17 cellular contexts compared by ENCODE assay signal in genomic region chr9:16421534-16421933, GRCh38.
DNase-seq lines count a peak whose midpoint lies in the region; FAIRE-seq and TF ChIP-seq lines count a peak whose summit lies in the region.
"Had no signal": no experiment of that assay in that cellular context is flagged by ENCODE, and none has a peak within 500 bp of the region (broad histone marks: within the 10 kb centered on the region; RNA-seq: fewer than 3 reads in every experiment).

No MANE protein-coding gene starts in this region.

- no peak for TF ChIP-seq POLR2A in sigmoid colon (IDR thresholded peaks at IDR 0.05)

- DNase-seq in EH (ENCODE audit: low read depth), result peak; percentile 75
- DNase-seq in HTR-8/SVneo (ENCODE audit: insufficient read length, low spot score), result peak; percentile 51
- peak; percentile 78 for DNase-seq in brain microvascular endothelial cell
- DNase-seq in mesenchymal stem cell, result peak; percentile 40
- DNase-seq in ascending aorta (ENCODE audit: low spot score in 2 of 2), result no peak
- DNase-seq in sigmoid colon, result no peak
- no peak for DNase-seq in NCI-H2107 (lab: John Stamatoyannopoulos, UW)
- no peak for DNase-seq in T1000 (lab: John Stamatoyannopoulos, UW)
- DNase-seq: activated CD8-positive, alpha-beta T cell treated with anti-CD3 and anti-CD28 coated beads for 36 hours; activated T-cell treated with anti-CD3 and anti-CD28 coated beads, Interleukin-2, amount 50 U/mL, for 72 hours; effector CD8-positive, alpha-beta T cell; left ventricle myocardium superior; psoas muscle; stimulated activated naive CD4-positive, alpha-beta T cell; transverse colon had no signal

- no peak overlapping the region for H2AK5ac ChIP-seq in mesenchymal stem cell (ENCODE audit: low read length, severe bottlenecking)

- in situ Hi-C loops in brain microvascular endothelial cell (cut with HindIII; ENCODE audit: low pct_ligation_motif_present, low sequenced_read_pairs), result no loop called here

- H3K4me1 ChIP-seq in mesenchymal stem cell (ENCODE audit: control insufficient read depth, insufficient read depth, low read depth, low read length), result peaks cover 7% of the 10 kb centered on the region
- H3K4me1 ChIP-seq in ascending aorta, result peaks cover 0 to 8% of the 10 kb centered on the region in 2 donors
- peaks cover 0 to 19% (median 13%) of the 10 kb centered on the region in 4 donors for H3K4me1 ChIP-seq in sigmoid colon
- H3K4me1 ChIP-seq: breast epithelium, psoas muscle had no signal

- H3K27ac ChIP-seq in brain microvascular endothelial cell (peak overlapping the region; percentile 47), mesenchymal stem cell (ENCODE audit: low read length, poor library complexity, severe bottlenecking) (peak overlapping the region; percentile 33), ascending aorta (no peak overlapping the region), sigmoid colon (no peak overlapping the region)
- H3K27ac ChIP-seq: BLaER1 treated with 17β-estradiol and CSF1 and Interleukin-3, amounts not matched to agents 10 nM and 100 nM; breast epithelium; psoas muscle; transverse colon had no signal

- peaks cover 9% of the 10 kb centered on the region for H3K79me1 ChIP-seq in mesenchymal stem cell (replicated peaks; ENCODE audit: low read length, poor library complexity, severe bottlenecking)

- no peak overlapping the region for H3K4me2 ChIP-seq in mesenchymal stem cell (ENCODE audit: low read length, poor library complexity, severe bottlenecking)
- H3K4me2 ChIP-seq: BLaER1 treated with 17β-estradiol and CSF1 and Interleukin-3, amounts not matched to agents 10 nM and 100 nM had no signal

- TF ChIP-seq CTCF in brain microvascular endothelial cell (IDR thresholded peaks at IDR 0.05; ENCODE audit: low read depth, low read length, missing control alignments) (no peak), ascending aorta (IDR thresholded peaks at IDR 0.05) (no peak), sigmoid colon (IDR thresholded peaks at IDR 0.05) (no peak)

- FAIRE-seq in HTR-8/SVneo (lab: Jason Lieb, UNC), result no peak

- H2BK5ac ChIP-seq in mesenchymal stem cell (ENCODE audit: low read depth, low read length, poor library complexity, severe bottlenecking), result no peak overlapping the region

- H3K4me3 ChIP-seq in brain microvascular endothelial cell (ENCODE audit: low read depth, low read length) (no peak overlapping the region), mesenchymal stem cell (ENCODE audit: insufficient read depth in 1 of 2, low read depth in 1 of 2, low read length in 2 of 2) (no peak overlapping the region), ascending aorta (no peak overlapping the region), sigmoid colon (no peak overlapping the region)
- H3K4me3 ChIP-seq: BLaER1 treated with 17β-estradiol and CSF1 and Interleukin-3, amounts not matched to agents 10 nM and 100 nM; breast epithelium; psoas muscle; transverse colon had no signal

- no peak overlapping the region for H3K4ac ChIP-seq in mesenchymal stem cell (ENCODE audit: low read depth in 1 of 2, low read length in 2 of 2)

- no peak overlapping the region for H2BK12ac ChIP-seq in mesenchymal stem cell (ENCODE audit: low read length in 2 of 2)

- no peak overlapping the region for H2AFZ ChIP-seq in mesenchymal stem cell (ENCODE audit: low read depth, low read length)

- H3K27me3 ChIP-seq in brain microvascular endothelial cell (replicated peaks), result no peaks in the 10 kb centered on the region
- no peaks in the 10 kb centered on the region for H3K27me3 ChIP-seq in mesenchymal stem cell (ENCODE audit: control insufficient read depth in 1 of 2, insufficient read depth in 1 of 2, low read length in 2 of 2)
- H3K27me3 ChIP-seq in ascending aorta, result no peaks in the 10 kb centered on the region
- no peaks in the 10 kb centered on the region for H3K27me3 ChIP-seq in sigmoid colon
- H3K27me3 ChIP-seq: BLaER1 treated with 17β-estradiol and CSF1 and Interleukin-3, amounts not matched to agents 10 nM and 100 nM; breast epithelium; transverse colon had no signal

- no peak overlapping the region for H2BK120ac ChIP-seq in mesenchymal stem cell (ENCODE audit: low read depth, low read length)

- H3K9me3 ChIP-seq in mesenchymal stem cell (ENCODE audit: control insufficient read depth, low read length) (no peaks in the 10 kb centered on the region), ascending aorta (no peaks in the 10 kb centered on the region), sigmoid colon (no peaks in the 10 kb centered on the region)
- H3K9me3 ChIP-seq: BLaER1 treated with 17β-estradiol and CSF1 and Interleukin-3, amounts not matched to agents 10 nM and 100 nM; breast epithelium; psoas muscle; transverse colon had no signal

- no peak overlapping the region for H4K91ac ChIP-seq in mesenchymal stem cell (ENCODE audit: low read length)

- TF ChIP-seq EP300 in sigmoid colon (IDR thresholded peaks at IDR 0.05), result no peak

- no peak overlapping the region for H3K14ac ChIP-seq in mesenchymal stem cell (ENCODE audit: low read length in 2 of 2)

- no peak overlapping the region for H3K9ac ChIP-seq in mesenchymal stem cell (ENCODE audit: low read length)
- H3K9ac ChIP-seq: BLaER1 treated with 17β-estradiol and CSF1 and Interleukin-3, amounts not matched to agents 10 nM and 100 nM had no signal

- H3K18ac ChIP-seq in mesenchymal stem cell (ENCODE audit: low read depth in 1 of 2, low read length in 2 of 2), result no peak overlapping the region

- 60% methylated on average over 7 of the region's 7 CpGs for WGBS in mesenchymal stem cell
- 69 to 83% methylated on average over 7 of the region's 7 CpGs for WGBS in sigmoid colon, 2 donors

- H3K23ac ChIP-seq in mesenchymal stem cell (ENCODE audit: low read length in 2 of 2), result no peak overlapping the region

- H3K36me3 ChIP-seq in brain microvascular endothelial cell (replicated peaks) (peaks cover 8% of the 10 kb centered on the region), mesenchymal stem cell (ENCODE audit: control insufficient read depth in 1 of 2, insufficient read depth in 2 of 2, low read depth in 1 of 2, low read length in 2 of 2) (peaks cover 8 to 63% of the 10 kb centered on the region in 2 experiments), ascending aorta (no peaks in the 10 kb centered on the region), sigmoid colon (peaks cover 0 to 7% (median 3%) of the 10 kb centered on the region in 4 donors)
- H3K36me3 ChIP-seq: breast epithelium, transverse colon had no signal

- no peak overlapping the region for H2BK15ac ChIP-seq in mesenchymal stem cell (ENCODE audit: low read depth, poor library complexity, severe bottlenecking)

- intact Hi-C loops in ascending aorta (cut with DNase I), result no loop called here
- intact Hi-C loops in sigmoid colon (cut with DNase I), result no loop called here

- H4K8ac ChIP-seq in mesenchymal stem cell (ENCODE audit: low read length), result no peak overlapping the region

Comparison
In these comparisons a context has a peak if more than half of its experiments do, and no peak if none do; other contexts are left out.
1. DNase-seq: peak in EH (single experiment), HTR-8/SVneo (single experiment), brain microvascular endothelial cell (single experiment) and mesenchymal stem cell (single experiment); none in ascending aorta (0 of 2), sigmoid colon (single experiment), NCI-H2107 (single experiment) and T1000 (single experiment).
2. H3K27ac ChIP-seq: peak in brain microvascular endothelial cell (single experiment) and mesenchymal stem cell (single experiment); none in ascending aorta (0 of 2) and sigmoid colon (0 of 4).